22 cellular contexts compared by ENCODE assay signal in genomic region chr12:9124346-9125031, GRCh38. TPM values are rescaled to one million over a fixed set of nuclear protein-coding genes. Genes with fewer than 3 reads are reported as not detected.
DNase-seq lines count a peak whose midpoint lies in the region; ATAC-seq, FAIRE-seq and TF ChIP-seq lines count a peak whose summit lies in the region.
"Had no signal": no experiment of that assay in that cellular context is flagged by ENCODE, and none has a peak within 500 bp of the region (broad histone marks: within the 10 kb centered on the region; RNA-seq: fewer than 3 reads in every experiment).

No MANE protein-coding gene starts in this region.

- 91% methylated on average over 19 of the region's 19 CpGs for WGBS in right cardiac atrium

- no peaks in the 10 kb centered on the region for H3K9me3 ChIP-seq in right cardiac atrium (ENCODE audit: control insufficient read depth, low read length)
- no peaks in the 10 kb centered on the region for H3K9me3 ChIP-seq in gastrocnemius medialis

- DNase-seq in natural killer cell treated with Interleukin-12 subunit alpha and Interleukin-12 subunit beta and Interleukin-15 and Interleukin-18, amount 100 ng/mL, for 72 hours (ENCODE audit: low spot score) = no peak
- DNase-seq in natural killer cell (no peak), right cardiac atrium (peak in 2 of 3 donors; percentile 43 to 51), gastrocnemius medialis (no peak), NCI-H446 treated with DMSO at 0.1 percent for 48 hours (lab: John Stamatoyannopoulos, UW) (no peak), HTR-8/SVneo (ENCODE audit: insufficient read length, low spot score) (no peak)
- DNase-seq: activated CD4-positive, alpha-beta memory T cell treated with anti-CD3 and anti-CD28 coated beads for 36 hours; activated T-cell treated with anti-CD3 and anti-CD28 coated beads, Interleukin-2, amount 50 U/mL, for 24 hours; CD8-positive, alpha-beta T cell; dermis blood vessel endothelial cell; islet precursor cell; NCI-H1417; NK-92 treated with Interleukin-12 subunit alpha and Interleukin-12 subunit beta, amount 100 ng/mL, for 24 hours; small intestine had no signal

- intact Hi-C loops in natural killer cell (cut with micrococcal nuclease) (no loop called here), right cardiac atrium (cut with DNase I) (no loop called here), gastrocnemius medialis (cut with DNase I; ENCODE audit: low total_unique reads) (no loop called here)

- no peak overlapping the region for H3K27ac Mint-ChIP-seq in natural killer cell treated with Interleukin-12 subunit alpha and Interleukin-12 subunit beta and Interleukin-15 and Interleukin-18, amount 100 ng/mL, for 72 hours
- no peak overlapping the region for H3K27ac Mint-ChIP-seq in natural killer cell
- H3K27ac Mint-ChIP-seq: activated CD4-positive, alpha-beta memory T cell treated with anti-CD3 and anti-CD28 coated beads for 36 hours; activated naive CD8-positive, alpha-beta T cell; activated T-cell treated with anti-CD3 and anti-CD28 coated beads, Interleukin-2, amount 50 U/mL, for 24 hours; brain; CD8-positive, alpha-beta T cell had no signal

- in situ Hi-C loops in gastrocnemius medialis (cut with MboI; ENCODE audit: low sequenced_read_pairs in 4 of 4) = no loop called here

- no peaks in the 10 kb centered on the region for H3K27me3 Mint-ChIP-seq in natural killer cell treated with Interleukin-12 subunit alpha and Interleukin-12 subunit beta and Interleukin-15 and Interleukin-18, amount 100 ng/mL, for 72 hours
- H3K27me3 Mint-ChIP-seq in natural killer cell (ENCODE audit: low read depth in 2 of 2) = no peaks in the 10 kb centered on the region
- H3K27me3 Mint-ChIP-seq: activated CD4-positive, alpha-beta memory T cell treated with anti-CD3 and anti-CD28 coated beads for 36 hours; activated naive CD8-positive, alpha-beta T cell; activated T-cell treated with anti-CD3 and anti-CD28 coated beads, Interleukin-2, amount 50 U/mL, for 24 hours; brain had no signal

- ATAC-seq in natural killer cell treated with Interleukin-12 subunit alpha and Interleukin-12 subunit beta and Interleukin-15 and Interleukin-18, amount 100 ng/mL, for 72 hours = peak; percentile 6 to 9
- no peak for ATAC-seq in natural killer cell
- ATAC-seq in right cardiac atrium = peak; percentile 29 to 34
- ATAC-seq in gastrocnemius medialis = no peak
- ATAC-seq in HG03097 (IDR thresholded peaks at IDR 0.05; ENCODE audit: low FRiP score, unreplicated experiment) = no peak
- ATAC-seq in GM18517 (IDR thresholded peaks at IDR 0.05; ENCODE audit: unreplicated experiment) = no peak
- ATAC-seq: CD8-positive, alpha-beta T cell; esophagus mucosa had no signal

- no peak for FAIRE-seq in HTR-8/SVneo (lab: Jason Lieb, UNC)
- FAIRE-seq: GM19239, small intestine had no signal

- TF ChIP-seq CTCF in natural killer cell (IDR thresholded peaks at IDR 0.05) = no peak
- no peak for TF ChIP-seq CTCF in gastrocnemius medialis (IDR thresholded peaks at IDR 0.05 in 4 of 5, conservative IDR thresholded peaks at IDR 0.05 in 1 of 5)

- H3K4me3 ChIP-seq in right cardiac atrium (ENCODE audit: low read length) (no peak overlapping the region), gastrocnemius medialis (peak overlapping the region in 3 of 4 donors; percentile 9 to 40 (median 29))

- H3K4me1 ChIP-seq in right cardiac atrium (ENCODE audit: control insufficient read depth, insufficient read depth, low read length) (no peaks in the 10 kb centered on the region), gastrocnemius medialis (peaks cover 0 to 6% of the 10 kb centered on the region in 2 donors)

- H3K4me3 Mint-ChIP-seq in natural killer cell treated with Interleukin-12 subunit alpha and Interleukin-12 subunit beta and Interleukin-15 and Interleukin-18, amount 100 ng/mL, for 72 hours = no peak overlapping the region
- no peak overlapping the region for H3K4me3 Mint-ChIP-seq in natural killer cell
- H3K4me3 Mint-ChIP-seq: activated CD4-positive, alpha-beta memory T cell treated with anti-CD3 and anti-CD28 coated beads for 36 hours; activated naive CD8-positive, alpha-beta T cell; activated T-cell treated with anti-CD3 and anti-CD28 coated beads, Interleukin-2, amount 50 U/mL, for 24 hours; brain; CD8-positive, alpha-beta T cell had no signal

- peak overlapping the region; percentile 3 for H3K27ac ChIP-seq in right cardiac atrium (ENCODE audit: low read length)
- peak overlapping the region; percentile 38 to 70 (median 48) for H3K27ac ChIP-seq in gastrocnemius medialis
- H3K27ac ChIP-seq: RWPE1 had no signal

- H3K36me3 Mint-ChIP-seq in natural killer cell treated with Interleukin-12 subunit alpha and Interleukin-12 subunit beta and Interleukin-15 and Interleukin-18, amount 100 ng/mL, for 72 hours = no peaks in the 10 kb centered on the region
- no peaks in the 10 kb centered on the region for H3K36me3 Mint-ChIP-seq in natural killer cell
- H3K36me3 Mint-ChIP-seq: brain had no signal

- no peaks in the 10 kb centered on the region for H3K27me3 ChIP-seq in right cardiac atrium (ENCODE audit: control insufficient read depth, insufficient read depth)
- H3K27me3 ChIP-seq in gastrocnemius medialis = no peaks in the 10 kb centered on the region

- TF ChIP-seq POLR2A in gastrocnemius medialis (IDR thresholded peaks at IDR 0.05) = no peak

- no peaks in the 10 kb centered on the region for H3K9me3 Mint-ChIP-seq in natural killer cell treated with Interleukin-12 subunit alpha and Interleukin-12 subunit beta and Interleukin-15 and Interleukin-18, amount 100 ng/mL, for 72 hours
- H3K9me3 Mint-ChIP-seq in natural killer cell = no peaks in the 10 kb centered on the region
- H3K9me3 Mint-ChIP-seq: activated CD4-positive, alpha-beta memory T cell treated with anti-CD3 and anti-CD28 coated beads for 36 hours; brain; CD8-positive, alpha-beta T cell had no signal

- H3K4me1 Mint-ChIP-seq in natural killer cell treated with Interleukin-12 subunit alpha and Interleukin-12 subunit beta and Interleukin-15 and Interleukin-18, amount 100 ng/mL, for 72 hours (ENCODE audit: low read depth in 2 of 2) = peaks cover 0 to 4% of the 10 kb centered on the region in 2 donors
- peaks cover 0 to 6% of the 10 kb centered on the region in 2 donors for H3K4me1 Mint-ChIP-seq in natural killer cell
- H3K4me1 Mint-ChIP-seq: brain had no signal

- no peaks in the 10 kb centered on the region for H3K36me3 ChIP-seq in gastrocnemius medialis

RNA-seq across cellular contexts. Expression of gene A2M, which starts 8.8 kb away (rescaled TPM):
- under 1 TPM in 1 of 2 donors, not detected in 1; 0.59 TPM for total RNA-seq in natural killer cell treated with Interleukin-12 subunit alpha and Interleukin-12 subunit beta and Interleukin-15 and Interleukin-18, amount 100 ng/mL, for 72 hours
- total RNA-seq in natural killer cell (under 1 TPM in 1 of 3 donors, not detected in 2; 0.08 TPM), right cardiac atrium (100 to 1,000 TPM; 422 to 604 (median 514) TPM), gastrocnemius medialis (100 to 1,000 TPM in 3 of 4 donors, 10 to 100 TPM in 1; 77.1 to 135 (median 126) TPM)
- 165 TPM for polyA plus RNA-seq in right cardiac atrium
- total RNA-seq: activated CD4-positive, alpha-beta memory T cell treated with anti-CD3 and anti-CD28 coated beads for 36 hours; CD8-positive, alpha-beta T cell; HT-29 had no signal

Comparison
In these comparisons a context has a peak if more than half of its experiments do, and no peak if none do; other contexts are left out.
1. ATAC-seq: peak in natural killer cell treated with Interleukin-12 subunit alpha and Interleukin-12 subunit beta and Interleukin-15 and Interleukin-18, amount 100 ng/mL, for 72 hours (2 of 2) and right cardiac atrium (2 of 2); none in natural killer cell (0 of 3), gastrocnemius medialis (0 of 2), HG03097 (single experiment) and GM18517 (single experiment).
2. DNase-seq: peak in right cardiac atrium (2 of 3); none in natural killer cell treated with Interleukin-12 subunit alpha and Interleukin-12 subunit beta and Interleukin-15 and Interleukin-18, amount 100 ng/mL, for 72 hours (single experiment), natural killer cell (single experiment), gastrocnemius medialis (0 of 2), NCI-H446 treated with DMSO at 0.1 percent for 48 hours (single experiment) and HTR-8/SVneo (single experiment).
3. RNA of gene A2M, which starts 8.8 kb away (total RNA-seq): 422 to 604 TPM in right cardiac atrium and 77.1 to 135 TPM in gastrocnemius medialis; 0.59 TPM in natural killer cell treated with Interleukin-12 subunit alpha and Interleukin-12 subunit beta and Interleukin-15 and Interleukin-18, amount 100 ng/mL, for 72 hours and 0.08 TPM in natural killer cell; every median in the first group is over 10 times any median in the second.